In genomic region chr16:23556881-23557778, GRCh38 we compare ENCODE assay signal across 8 cellular contexts. TPM values are rescaled to one million over a fixed set of nuclear protein-coding genes. Genes with fewer than 3 reads are reported as not detected.
A peak's percentile ranks its signal among the peaks of the same experiment; 100 is the strongest.
DNase-seq lines count a peak whose midpoint lies in the region; TF ChIP-seq lines count a peak whose summit lies in the region.

Gene EARS2 (minus strand): TSS chr16:23557350. CDS start chr16:23557343, 7 bp downstream.
Gene UBFD1 (plus strand): TSS chr16:23557727. CDS start chr16:23557743, 16 bp downstream.

- H3K9ac ChIP-seq in stomach smooth muscle (ENCODE audit: low read length in 2 of 2), result peak within 1 kb of the TSS; percentile 84 to 85

- peaks cover 57% of the 10 kb centered on the region for H3K36me3 ChIP-seq in HAP-1 (replicated peaks)
- peaks cover 63% of the 10 kb centered on the region for H3K36me3 ChIP-seq in MG63
- H3K36me3 ChIP-seq in stomach smooth muscle (ENCODE audit: control insufficient read depth in 2 of 2, insufficient read depth in 2 of 2, low read length in 2 of 2), result peaks cover 22 to 24% of the 10 kb centered on the region in 2 donors

- H3K9me3 ChIP-seq in HAP-1, result no peaks in the 10 kb centered on the region; the same call in 1 of the 2 replicates
- H3K9me3 ChIP-seq in MG63, result no peaks in the 10 kb centered on the region
- no peaks in the 10 kb centered on the region for H3K9me3 ChIP-seq in stomach smooth muscle (ENCODE audit: control insufficient read depth in 2 of 2, low read length in 2 of 2)

- H3K4me1 ChIP-seq in HAP-1 (peaks cover 6% of the 10 kb centered on the region), stomach smooth muscle (ENCODE audit: control insufficient read depth, insufficient read depth, low read length) (peaks cover 22% of the 10 kb centered on the region)

- peak within 1 kb of the TSS; percentile 90 for H3K4me3 ChIP-seq in HAP-1
- peak within 1 kb of the TSS; percentile 95 for H3K4me3 ChIP-seq in MG63
- peak within 1 kb of the TSS; percentile 75 for H3K4me3 ChIP-seq in fibroblast of villous mesenchyme (ENCODE audit: low read depth, low read length)
- H3K4me3 ChIP-seq in stomach smooth muscle (ENCODE audit: low read length in 2 of 2), result peak within 1 kb of the TSS; percentile 61 to 93

- DNase-seq in GDM1 (lab: John Stamatoyannopoulos, UW) (peak; percentile 98), HAP-1 (ENCODE audit: low spot score in 2 of 2) (peak; percentile 98 to 99), MG63 (peak; percentile 99), SHP77 treated with DMSO at 0.1 percent for 48 hours (lab: John Stamatoyannopoulos, UW) (peak; percentile 69), fibroblast of villous mesenchyme (ENCODE audit: low read depth) (peak; percentile 99), neural crest cell (ENCODE audit: low read depth, low spot score) (peak; percentile 99)
- DNase-seq in activated effector memory CD4-positive, alpha-beta T cell treated with anti-CD3 and anti-CD28 coated beads, Interleukin-2, amount 50 U/mL, for 16 hours, result peak; percentile 99

- H3K9me3 Mint-ChIP-seq in neural crest cell, result no peaks in the 10 kb centered on the region

- peaks cover 7% of the 10 kb centered on the region for H3K4me1 Mint-ChIP-seq in neural crest cell

- peak within 1 kb of the TSS; percentile 77 for H3K27ac ChIP-seq in stomach smooth muscle (ENCODE audit: low read length)

- H3K27ac Mint-ChIP-seq in neural crest cell (ENCODE audit: unreplicated experiment), result peak within 1 kb of the TSS; percentile 95

- peak within 1 kb of the TSS; percentile 96 for H3K4me3 Mint-ChIP-seq in neural crest cell

- in situ Hi-C loops in HAP-1 (cut with MboI; ENCODE audit: low sequenced_read_pairs), result no loop called here

- peak; percentile 84 for TF ChIP-seq CTCF in fibroblast of villous mesenchyme (IDR thresholded peaks at IDR 0.05; ENCODE audit: insufficient read depth, low read depth, low read length)
- TF ChIP-seq CTCF in neural crest cell (conservative IDR thresholded peaks at IDR 0.05), result peak; percentile 97

- no peaks in the 10 kb centered on the region for H3K27me3 ChIP-seq in HAP-1 (ENCODE audit: low read depth)
- H3K27me3 ChIP-seq in MG63, result no peaks in the 10 kb centered on the region
- no peaks in the 10 kb centered on the region for H3K27me3 ChIP-seq in stomach smooth muscle (ENCODE audit: control insufficient read depth in 1 of 2, insufficient read depth in 2 of 2, low read length in 2 of 2)

- no peaks in the 10 kb centered on the region for H3K36me3 Mint-ChIP-seq in neural crest cell (ENCODE audit: low read depth)

- H3K27me3 Mint-ChIP-seq in neural crest cell (ENCODE audit: low read depth), result no peaks in the 10 kb centered on the region

RNA-seq across cellular contexts. Expression of gene EARS2, which starts in this region (rescaled TPM):
- total RNA-seq in MG63 (2014; rRNA removed; shearing (Covaris generic); ENCODE audit: low replicate concordance), result 23.8 and 45.3 TPM in 2 replicates
- total RNA-seq in fibroblast of villous mesenchyme (36.3 and 38.7 TPM in 2 replicates), neural crest cell (27.5 and 27.9 TPM in 2 replicates)

RNA-seq across cellular contexts. Expression of gene UBFD1, which starts in this region (rescaled TPM):
- total RNA-seq in MG63 (2014; rRNA removed; shearing (Covaris generic); ENCODE audit: low replicate concordance), result 59.3 and 59.9 TPM in 2 replicates
- total RNA-seq in fibroblast of villous mesenchyme (90.8 and 137 TPM in 2 replicates), neural crest cell (89.5 and 91.0 TPM in 2 replicates)

Comparison
In these comparisons a context has a peak if more than half of its experiments do, and no peak if none do; other contexts are left out.
1. Peak in every context shown above with its lines: DNase-seq, H3K4me3 ChIP-seq and H3K27ac ChIP-seq.